ENCODE assay signal across 1 cellular context in the genomic region with DNA sequence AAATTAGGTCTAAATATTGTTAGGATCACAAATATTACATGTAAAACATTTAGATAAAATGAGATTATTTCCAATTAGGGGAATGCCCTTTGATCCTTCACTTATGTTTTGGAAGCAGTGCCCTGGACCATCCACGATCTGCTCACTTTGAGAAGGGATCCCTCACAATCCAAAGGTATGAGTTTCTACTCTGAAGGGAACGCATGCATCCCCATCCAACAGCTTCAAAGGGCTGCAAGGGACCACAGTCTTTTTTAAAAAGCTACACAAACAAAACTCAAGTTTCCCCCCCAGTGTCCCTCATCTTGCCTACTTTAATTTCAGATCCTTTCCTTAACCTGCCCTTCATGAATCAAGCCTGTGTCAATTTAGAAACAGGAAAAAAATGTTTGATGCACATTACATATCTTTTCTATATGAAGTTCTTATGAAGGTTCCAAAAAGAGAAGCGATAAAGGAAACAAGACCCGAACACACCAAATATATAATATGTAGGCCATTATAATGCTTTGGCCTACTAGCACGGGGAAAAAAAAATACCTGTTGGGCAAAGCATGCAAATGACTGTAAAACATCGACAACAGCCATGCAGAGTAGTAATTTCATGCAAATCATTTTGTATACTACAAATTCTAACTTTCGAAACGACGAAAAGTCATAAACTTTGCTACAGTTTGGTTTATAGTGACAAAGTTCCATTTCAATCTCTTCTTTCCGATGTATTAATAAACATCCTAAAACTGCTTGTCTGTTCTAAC.
TF ChIP-seq lines count a peak whose summit lies in the region.

No MANE protein-coding gene starts in this region.

TF ChIP-seq in GM12878, 131 proteins besides CTCF, POLR2A, EP300 and RAD21:
- TF ChIP-seq YBX1 (IDR thresholded peaks at IDR 0.05) (no peak), ZNF207 (IDR thresholded peaks at IDR 0.05; ENCODE audit: borderline replicate concordance) (no peak), MEF2A (IDR thresholded peaks at IDR 0.05; ENCODE audit: insufficient read depth, low read depth, low read length) (no peak), MTA2 (IDR thresholded peaks at IDR 0.05; ENCODE audit: low read depth) (no peak), TCF12 (IDR thresholded peaks at IDR 0.05; ENCODE audit: low read depth, low read length) (no peak)
- TF ChIP-seq, protein P1, sequence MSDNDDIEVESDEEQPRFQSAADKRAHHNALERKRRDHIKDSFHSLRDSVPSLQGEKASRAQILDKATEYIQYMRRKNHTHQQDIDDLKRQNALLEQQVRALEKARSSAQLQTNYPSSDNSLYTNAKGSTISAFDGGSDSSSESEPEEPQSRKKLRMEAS (IDR thresholded peaks at IDR 0.05; ENCODE audit: low read depth, low read length): no peak
- TF ChIP-seq, protein P2, sequence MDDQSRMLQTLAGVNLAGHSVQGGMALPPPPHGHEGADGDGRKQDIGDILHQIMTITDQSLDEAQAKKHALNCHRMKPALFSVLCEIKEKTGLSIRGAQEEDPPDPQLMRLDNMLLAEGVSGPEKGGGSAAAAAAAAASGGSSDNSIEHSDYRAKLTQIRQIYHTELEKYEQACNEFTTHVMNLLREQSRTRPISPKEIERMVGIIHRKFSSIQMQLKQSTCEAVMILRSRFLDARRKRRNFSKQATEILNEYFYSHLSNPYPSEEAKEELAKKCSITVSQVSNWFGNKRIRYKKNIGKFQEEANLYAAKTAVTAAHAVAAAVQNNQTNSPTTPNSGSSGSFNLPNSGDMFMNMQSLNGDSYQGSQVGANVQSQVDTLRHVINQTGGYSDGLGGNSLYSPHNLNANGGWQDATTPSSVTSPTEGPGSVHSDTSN (IDR thresholded peaks at IDR 0.05; ENCODE audit: insufficient replicate concordance, low read depth, low read length): no peak
TF ChIP-seq in GM12878: peak in this region for 0.
